13 cellular contexts compared by ENCODE assay signal in genomic region chr7:155237297-155237696, GRCh38.
"Had no signal": no experiment of that assay in that cellular context is flagged by ENCODE, and none has a peak within 500 bp of the region (broad histone marks: within the 10 kb centered on the region; RNA-seq: fewer than 3 reads in every experiment).

No MANE protein-coding gene starts in this region.

- H3K36me3 Mint-ChIP-seq: activated naive CD4-positive, alpha-beta T cell treated with anti-CD3 and anti-CD28 coated beads, Interleukin-2, amount 50 U/mL, for 72 hours; immature natural killer cell; naive thymus-derived CD4-positive, alpha-beta T cell had no signal

- ATAC-seq: activated naive CD4-positive, alpha-beta T cell treated with anti-CD3 and anti-CD28 coated beads, Interleukin-2, amount 50 U/mL, for 72 hours; naive thymus-derived CD4-positive, alpha-beta T cell had no signal

- H3K9me3 ChIP-seq: breast epithelium, stomach, thoracic aorta had no signal

- H3K27ac Mint-ChIP-seq: immature natural killer cell had no signal

- H3K9me3 Mint-ChIP-seq: activated naive CD4-positive, alpha-beta T cell treated with anti-CD3 and anti-CD28 coated beads, Interleukin-2, amount 50 U/mL, for 72 hours; immature natural killer cell; naive thymus-derived CD4-positive, alpha-beta T cell had no signal

- H3K4me3 ChIP-seq: breast epithelium, dorsolateral prefrontal cortex, lung, stomach, thoracic aorta had no signal

- H3K27ac ChIP-seq: breast epithelium, dorsolateral prefrontal cortex, stomach, thoracic aorta had no signal

- DNase-seq: activated effector memory CD4-positive, alpha-beta T cell treated with Interleukin-2 at 50 U/mL for 16 hours; activated T-cell treated with anti-CD3 and anti-CD28 coated beads, Interleukin-2, amount 50 U/mL, for 1 hour; dorsolateral prefrontal cortex; immature natural killer cell; naive thymus-derived CD4-positive, alpha-beta T cell; occipital lobe; stimulated activated CD4-positive, alpha-beta T cell treated with anti-CD3 and anti-CD28 coated beads, Interleukin-4, amount 100 ng/mL, for 1 hour; stomach; T-helper 2 cell had no signal

- H3K4me3 Mint-ChIP-seq: immature natural killer cell; naive thymus-derived CD4-positive, alpha-beta T cell had no signal

- H3K4me1 Mint-ChIP-seq: immature natural killer cell had no signal

- H3K4me1 ChIP-seq: breast epithelium, stomach had no signal

- H3K27me3 ChIP-seq: breast epithelium had no signal

- H3K36me3 ChIP-seq: breast epithelium, stomach, thoracic aorta had no signal
